Comparison of ENCODE assay signal across 20 cellular contexts in the genomic region with DNA sequence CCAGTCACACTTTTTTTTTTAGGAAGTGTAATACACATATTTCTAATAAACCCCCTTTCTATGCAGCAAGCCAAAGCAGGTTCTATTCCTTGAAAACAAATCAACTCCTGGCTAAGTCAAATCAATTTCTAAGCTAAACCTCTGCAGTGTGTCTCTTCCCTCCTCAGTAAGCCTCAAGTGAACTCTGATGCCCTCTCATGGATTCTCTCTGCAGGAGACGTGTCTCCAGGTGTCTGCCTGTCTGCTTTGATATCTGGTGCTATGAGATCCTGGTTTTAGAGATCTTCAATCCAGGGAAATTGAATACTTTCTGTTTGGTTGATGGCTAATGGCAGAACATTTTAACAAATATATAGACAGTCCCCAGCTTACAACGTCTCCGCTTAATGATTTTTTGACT.
DNase-seq lines count a peak whose midpoint lies in the region; ATAC-seq and TF ChIP-seq lines count a peak whose summit lies in the region.
"Had no signal": no experiment of that assay in that cellular context is flagged by ENCODE, and none has a peak within 500 bp of the region (broad histone marks: within the 10 kb centered on the region; RNA-seq: fewer than 3 reads in every experiment).

No MANE protein-coding gene starts in this region.

- H3K27me3 ChIP-seq in breast epithelium (peaks cover 0 to 10% of the 10 kb centered on the region in 2 donors), OCI-LY3 (ENCODE audit: low read depth, low read length) (no peaks in the 10 kb centered on the region), mesendoderm (ENCODE audit: insufficient read depth, low read length, poor library complexity) (no peaks in the 10 kb centered on the region)

- H2AK5ac ChIP-seq in mesendoderm (ENCODE audit: low read length), result no peak overlapping the region

- H2AFZ ChIP-seq in OCI-LY3 (ENCODE audit: low read depth, low read length), result no peak overlapping the region

- no peak overlapping the region for H2BK120ac ChIP-seq in mesendoderm (ENCODE audit: low read depth, low read length)

- TF ChIP-seq CTCF in MCF 10A (IDR thresholded peaks at IDR 0.05; ENCODE audit: unreplicated experiment) (no peak), breast epithelium (IDR thresholded peaks at IDR 0.05) (no peak), OCI-LY3 (IDR thresholded peaks at IDR 0.05; ENCODE audit: low read depth, low read length) (peak; percentile 36)

- H3K79me1 ChIP-seq in mesendoderm (ENCODE audit: low read length), result no peaks in the 10 kb centered on the region

- no peaks in the 10 kb centered on the region for H4K20me1 ChIP-seq in OCI-LY3 (ENCODE audit: insufficient read depth, low read length)

- H3K4me1 ChIP-seq in breast epithelium, result no peaks in the 10 kb centered on the region
- 0 out of 2 replicates have a peak, but pooled peaks cover 5% of the 10 kb centered on the region for H3K4me1 ChIP-seq in OCI-LY3 (ENCODE audit: low read length)
- H3K4me1 ChIP-seq in mesendoderm (ENCODE audit: control insufficient read depth, low read depth, low read length), result no peaks in the 10 kb centered on the region

- no peak overlapping the region for H4K5ac ChIP-seq in mesendoderm (ENCODE audit: low read length)

- H3K36me3 Mint-ChIP-seq in MCF 10A (ENCODE audit: insufficient read depth, unreplicated experiment), result no peaks in the 10 kb centered on the region
- no peaks in the 10 kb centered on the region for H3K36me3 Mint-ChIP-seq in activated CD4-positive, alpha-beta T cell treated with anti-CD3 and anti-CD28 coated beads for 36 hours (ENCODE audit: low read depth)
- H3K36me3 Mint-ChIP-seq: CD4-positive, CD25-positive, alpha-beta regulatory T cell had no signal

- H3K79me2 ChIP-seq in OCI-LY3 (ENCODE audit: low read length), result no peaks in the 10 kb centered on the region
- no peaks in the 10 kb centered on the region for H3K79me2 ChIP-seq in mesendoderm (ENCODE audit: control insufficient read depth, insufficient read depth, low read length)

- CTCF ChIA-PET in MCF 10A (lab: Yijun Ruan, JAX), result interaction anchor here (0.5 to 1.5 kb wide), 9 partner anchors 10 to 675 kb away, joined by 3 to 7 read pairs (median 3); no protein-coding TSS in a partner anchor
- CTCF ChIA-PET in activated CD4-positive, alpha-beta T cell treated with anti-CD3 and anti-CD28 coated beads for 36 hours (lab: Charles Lee), result no interaction called here

- no TSS peak for BruUV-seq in MCF 10A (replicated peaks; lab: Mats Ljungman, UMichigan)

- ATAC-seq in activated CD4-positive, alpha-beta T cell treated with anti-CD3 and anti-CD28 coated beads for 36 hours, result no peak
- ATAC-seq: GM12878, PC-3 had no signal

- H2BK5ac ChIP-seq in mesendoderm (ENCODE audit: low read length), result no peak overlapping the region

- TF ChIP-seq POLR2A in breast epithelium (IDR thresholded peaks at IDR 0.05), result no peak

- H3K36me3 ChIP-seq in breast epithelium (no peaks in the 10 kb centered on the region), OCI-LY3 (replicated peaks; ENCODE audit: low read depth, low read length) (no peaks in the 10 kb centered on the region), mesendoderm (ENCODE audit: control insufficient read depth, insufficient read depth, low read length) (no peaks in the 10 kb centered on the region)

- H3K4me1 Mint-ChIP-seq in MCF 10A (ENCODE audit: insufficient read depth, unreplicated experiment), result no peaks in the 10 kb centered on the region
- no peaks in the 10 kb centered on the region for H3K4me1 Mint-ChIP-seq in activated CD4-positive, alpha-beta T cell treated with anti-CD3 and anti-CD28 coated beads for 36 hours
- H3K4me1 Mint-ChIP-seq: CD4-positive, CD25-positive, alpha-beta regulatory T cell had no signal

- peaks cover 0 to 6% of the 10 kb centered on the region in 2 donors for H3K9me3 ChIP-seq in breast epithelium
- H3K9me3 ChIP-seq in OCI-LY3 (ENCODE audit: insufficient read depth, low read length), result no peaks in the 10 kb centered on the region

- peak; percentile 21 for DNase-seq in MCF 10A (ENCODE audit: unreplicated experiment)
- no peak for DNase-seq in breast epithelium (ENCODE audit: low spot score in 2 of 2)
- DNase-seq in mesendoderm, result peak; percentile 46
- no peak for DNase-seq in stimulated activated CD4-positive, alpha-beta T cell treated with anti-CD3 and anti-CD28 coated beads, Interleukin-2, amount 100 ng/mL, for 48 hours
- no peak for DNase-seq in activated CD4-positive, alpha-beta T cell treated with anti-CD3 and anti-CD28 coated beads for 36 hours
- no peak for DNase-seq in GOT3 (lab: John Stamatoyannopoulos, UW)
- DNase-seq: CD4-positive, CD25-positive, alpha-beta regulatory T cell; DMS79 treated with DMSO at 0.1 percent for 48 hours; IMR-90; NCI-H1417; NCI-H1694 treated with DMSO at 0.1 percent for 48 hours; NCI-H2107; NCI-H2227 treated with DMSO at 0.1 percent for 48 hours; NCI-H510A; PC-3; RPMI8226 had no signal

- no peak overlapping the region for H3K9ac ChIP-seq in OCI-LY3 (ENCODE audit: low read length)
- H3K9ac ChIP-seq in mesendoderm (ENCODE audit: low read length), result no peak overlapping the region
- H3K9ac ChIP-seq: KMS-11 had no signal

- POLR2A ChIA-PET in MCF 10A (lab: Yijun Ruan, JAX), result interaction anchor here (0.6 kb wide), 1 partner anchor 224 kb away, joined by 4 read pairs; no protein-coding TSS in a partner anchor
- POLR2A ChIA-PET in activated CD4-positive, alpha-beta T cell treated with anti-CD3 and anti-CD28 coated beads for 36 hours (lab: Charles Lee), result no interaction called here

- no peak overlapping the region for H3K4me3 ChIP-seq in breast epithelium
- H3K4me3 ChIP-seq in OCI-LY3 (ENCODE audit: low read length), result no peak overlapping the region
- no peak overlapping the region for H3K4me3 ChIP-seq in mesendoderm (ENCODE audit: low read length)
- H3K4me3 ChIP-seq: GM12878 had no signal

- H3K27ac Mint-ChIP-seq in MCF 10A (ENCODE audit: low read depth, unreplicated experiment), result no peak overlapping the region
- H3K27ac Mint-ChIP-seq in activated CD4-positive, alpha-beta T cell treated with anti-CD3 and anti-CD28 coated beads for 36 hours, result no peak overlapping the region
- H3K27ac Mint-ChIP-seq: CD4-positive, CD25-positive, alpha-beta regulatory T cell; T-helper 1 cell treated with Interleukin-12 subunit alpha and Interleukin-12 subunit beta and Interleukin-4 antibody, amounts not matched to agents 30 μg/mL and 1 μg/mL, for 36 hours had no signal

- H3K4me2 ChIP-seq in OCI-LY3 (ENCODE audit: low read length), result no peak overlapping the region
- no peak overlapping the region for H3K4me2 ChIP-seq in mesendoderm (ENCODE audit: low read length)
- H3K4me2 ChIP-seq: KMS-11 had no signal

- no peak overlapping the region for H3K18ac ChIP-seq in mesendoderm (ENCODE audit: low read length)

- intact Hi-C loops in MCF 10A (cut with micrococcal nuclease) (no loop called here), breast epithelium (cut with DNase I; ENCODE audit: low total_unique reads) (no loop called here)
- intact Hi-C loops in activated CD4-positive, alpha-beta T cell treated with anti-CD3 and anti-CD28 coated beads for 36 hours (cut with DNase I, micrococcal nuclease), result no loop called here

- no peak overlapping the region for H2BK15ac ChIP-seq in mesendoderm (replicated peaks; ENCODE audit: low read depth)

- no peak overlapping the region for H3K4me3 Mint-ChIP-seq in MCF 10A (ENCODE audit: unreplicated experiment)
- H3K4me3 Mint-ChIP-seq in activated CD4-positive, alpha-beta T cell treated with anti-CD3 and anti-CD28 coated beads for 36 hours, result no peak overlapping the region
- H3K4me3 Mint-ChIP-seq: CD4-positive, CD25-positive, alpha-beta regulatory T cell; T-helper 1 cell treated with Interleukin-12 subunit alpha and Interleukin-12 subunit beta and Interleukin-4 antibody, amounts not matched to agents 30 μg/mL and 1 μg/mL, for 36 hours had no signal

- no CpG with 5 or more reads among the region's 3 CpGs for WGBS in mesendoderm (ENCODE audit: extremely low coverage, insufficient coverage, low lambda C conversion rate)

- H3K9me3 Mint-ChIP-seq in MCF 10A (ENCODE audit: unreplicated experiment), result peaks cover 21% of the 10 kb centered on the region
- peaks cover 6% of the 10 kb centered on the region for H3K9me3 Mint-ChIP-seq in activated CD4-positive, alpha-beta T cell treated with anti-CD3 and anti-CD28 coated beads for 36 hours (ENCODE audit: low read depth)

- no peaks in the 10 kb centered on the region for H3K27me3 Mint-ChIP-seq in MCF 10A (ENCODE audit: insufficient read depth, unreplicated experiment)
- H3K27me3 Mint-ChIP-seq in activated CD4-positive, alpha-beta T cell treated with anti-CD3 and anti-CD28 coated beads for 36 hours, result peaks cover 5% of the 10 kb centered on the region
- H3K27me3 Mint-ChIP-seq: CD4-positive, CD25-positive, alpha-beta regulatory T cell had no signal

- H3K56ac ChIP-seq in mesendoderm (ENCODE audit: low read length), result no peak overlapping the region

- H3K27ac ChIP-seq in breast epithelium (no peak overlapping the region), OCI-LY3 (ENCODE audit: low read length) (no peak overlapping the region), mesendoderm (ENCODE audit: low read depth, low read length) (no peak overlapping the region)
- H3K27ac ChIP-seq: KMS-11 had no signal

- H3K23ac ChIP-seq in mesendoderm (ENCODE audit: low read length), result no peak overlapping the region

- H4K8ac ChIP-seq in mesendoderm (ENCODE audit: low read depth, low read length), result no peak overlapping the region

- H3K4ac ChIP-seq in mesendoderm (ENCODE audit: low read depth, low read length), result no peak overlapping the region

Comparison
In these comparisons a context has a peak if more than half of its experiments do, and no peak if none do; other contexts are left out.
1. DNase-seq: peak in MCF 10A (single experiment) and mesendoderm (single experiment); none in breast epithelium (0 of 2), stimulated activated CD4-positive, alpha-beta T cell treated with anti-CD3 and anti-CD28 coated beads, Interleukin-2, amount 100 ng/mL, for 48 hours (0 of 2), activated CD4-positive, alpha-beta T cell treated with anti-CD3 and anti-CD28 coated beads for 36 hours (single experiment) and GOT3 (single experiment).